ENCODE assay signal across 24 cellular contexts in genomic region chr10:132341781-132342180, GRCh38. TPM values are rescaled to one million over a fixed set of nuclear protein-coding genes. Genes with fewer than 3 reads are reported as not detected.
DNase-seq lines count a peak whose midpoint lies in the region; ATAC-seq and TF ChIP-seq lines count a peak whose summit lies in the region.
"Had no signal": no experiment of that assay in that cellular context is flagged by ENCODE, and none has a peak within 500 bp of the region (broad histone marks: within the 10 kb centered on the region; RNA-seq: fewer than 3 reads in every experiment).

No MANE protein-coding gene starts in this region.

- H3K79me2 ChIP-seq in OCI-LY7 (ENCODE audit: insufficient read depth, low read depth, low read length), result no peaks in the 10 kb centered on the region

- WGBS in spleen, 5 donors, result 75 to 91% (median 83%) methylated on average over 4 of the region's 4 CpGs
- WGBS in esophagus squamous epithelium, 2 donors, result 87 to 92% methylated on average over 4 of the region's 4 CpGs
- WGBS in thyroid gland, 2 donors, result 93 to 96% methylated on average over 4 of the region's 4 CpGs

- H3K4me3 ChIP-seq in BLaER1 (no peak overlapping the region), OCI-LY7 (ENCODE audit: low read depth, low read length, poor library complexity, severe bottlenecking) (no peak overlapping the region), spleen (no peak overlapping the region), esophagus squamous epithelium (no peak overlapping the region), thyroid gland (replicated peaks in 1 of 3) (no peak overlapping the region)
- H3K4me3 ChIP-seq in BLaER1 treated with 17β-estradiol and CSF1 and Interleukin-3, amounts not matched to agents 10 nM and 100 nM, result no peak overlapping the region
- H3K4me3 ChIP-seq: GM12878 had no signal

- intact Hi-C loops in OCI-LY7 (cut with micrococcal nuclease; ENCODE audit: unreplicated experiment) (no loop called here), spleen (cut with DNase I; ENCODE audit: low total_unique reads) (no loop called here), esophagus squamous epithelium (cut with DNase I) (no loop called here), thyroid gland (cut with DNase I) (no loop called here)

- TF ChIP-seq POLR2A in spleen (IDR thresholded peaks at IDR 0.05) (no peak), esophagus squamous epithelium (IDR thresholded peaks at IDR 0.05) (no peak), thyroid gland (IDR thresholded peaks at IDR 0.05) (no peak)

- H3K27ac ChIP-seq in BLaER1, result no peak overlapping the region
- no peak overlapping the region for H3K27ac ChIP-seq in BLaER1 treated with 17β-estradiol and CSF1 and Interleukin-3, amounts not matched to agents 10 nM and 100 nM
- H3K27ac ChIP-seq in OCI-LY7 (ENCODE audit: low read depth, low read length, poor library complexity, severe bottlenecking), result peak overlapping the region; percentile 42
- no peak overlapping the region for H3K27ac ChIP-seq in spleen
- H3K27ac ChIP-seq in esophagus squamous epithelium, result no peak overlapping the region
- H3K27ac ChIP-seq in thyroid gland, result no peak overlapping the region

- H3K9me3 ChIP-seq in BLaER1 (peaks cover 10% of the 10 kb centered on the region), OCI-LY7 (ENCODE audit: low read length) (no peaks in the 10 kb centered on the region), spleen (peaks cover 0 to 5% (median 0%) of the 10 kb centered on the region in 8 donors), esophagus squamous epithelium (no peaks in the 10 kb centered on the region), thyroid gland (no peaks in the 10 kb centered on the region)
- H3K9me3 ChIP-seq in BLaER1 treated with 17β-estradiol and CSF1 and Interleukin-3, amounts not matched to agents 10 nM and 100 nM (replicated peaks in 1 of 11), result peaks cover 8 to 20% (median 12%) of the 10 kb centered on the region in 11 experiments
- H3K9me3 ChIP-seq: BE2C had no signal

- POLR2A ChIA-PET in OCI-LY7 (lab: Charles Lee), result no interaction called here

- TF ChIP-seq CTCF in OCI-LY7 (conservative IDR thresholded peaks at IDR 0.05; ENCODE audit: low read length) (no peak), spleen (IDR thresholded peaks at IDR 0.05 in 8 of 11, conservative IDR thresholded peaks at IDR 0.05 in 3 of 11) (no peak), esophagus squamous epithelium (IDR thresholded peaks at IDR 0.05) (no peak), thyroid gland (IDR thresholded peaks at IDR 0.05) (no peak)

- H3K36me3 ChIP-seq in BLaER1 (peaks cover 38% of the 10 kb centered on the region), OCI-LY7 (ENCODE audit: insufficient read depth, low read length) (peaks cover 8% of the 10 kb centered on the region), spleen (peaks cover 0 to 56% (median 17%) of the 10 kb centered on the region in 6 donors), esophagus squamous epithelium (peaks cover 0 to 58% (median 0%) of the 10 kb centered on the region in 3 donors), thyroid gland (peaks cover 8 to 9% of the 10 kb centered on the region in 2 donors)
- H3K36me3 ChIP-seq in BLaER1 treated with 17β-estradiol and CSF1 and Interleukin-3, amounts not matched to agents 10 nM and 100 nM, result peaks cover 0 to 68% (median 44%) of the 10 kb centered on the region in 11 experiments; a peak in 17 of 22 replicates
- H3K36me3 ChIP-seq: BE2C had no signal

- peaks cover 36% of the 10 kb centered on the region for H3K4me1 ChIP-seq in BLaER1
- H3K4me1 ChIP-seq in BLaER1 treated with 17β-estradiol and CSF1 and Interleukin-3, amounts not matched to agents 10 nM and 100 nM, result peaks cover 0 to 32% (median 22%) of the 10 kb centered on the region in 10 experiments; a peak in 16 of 20 replicates
- peaks cover 26% of the 10 kb centered on the region for H3K4me1 ChIP-seq in OCI-LY7 (ENCODE audit: insufficient read depth, low read length, poor library complexity, severe bottlenecking)
- H3K4me1 ChIP-seq in spleen, result peaks cover 0 to 32% (median 9%) of the 10 kb centered on the region in 6 donors
- no peaks in the 10 kb centered on the region for H3K4me1 ChIP-seq in esophagus squamous epithelium
- H3K4me1 ChIP-seq in thyroid gland, result no peaks in the 10 kb centered on the region
- H3K4me1 ChIP-seq: BE2C had no signal

- H3K27me3 ChIP-seq in BLaER1 (no peaks in the 10 kb centered on the region), spleen (replicated peaks in 1 of 7) (no peaks in the 10 kb centered on the region), esophagus squamous epithelium (no peaks in the 10 kb centered on the region), thyroid gland (no peaks in the 10 kb centered on the region)
- no peaks in the 10 kb centered on the region; a peak in 1 of 22 replicates for H3K27me3 ChIP-seq in BLaER1 treated with 17β-estradiol and CSF1 and Interleukin-3, amounts not matched to agents 10 nM and 100 nM
- H3K27me3 ChIP-seq: BE2C had no signal

- no peak overlapping the region for H3K9ac ChIP-seq in BLaER1
- H3K9ac ChIP-seq in BLaER1 treated with 17β-estradiol and CSF1 and Interleukin-3, amounts not matched to agents 10 nM and 100 nM, result no peak overlapping the region

- no peaks in the 10 kb centered on the region for H3K9me2 ChIP-seq in OCI-LY7 (ENCODE audit: insufficient read depth, low read length)

- no peak overlapping the region for H2AFZ ChIP-seq in OCI-LY7 (ENCODE audit: low read length)

- no peak for ATAC-seq in GM19467 (IDR thresholded peaks at IDR 0.05; ENCODE audit: unreplicated experiment)
- ATAC-seq: GM12878 had no signal

- no TSS peak for BruUV-seq in OCI-LY7 (replicated peaks; lab: Mats Ljungman, UMichigan)

- DNase-seq in OCI-LY7 (ENCODE audit: low spot score) (no peak), spleen (peak; percentile 29), esophagus squamous epithelium (lab: John Stamatoyannopoulos, UW) (no peak), dermis blood vessel endothelial cell (no peak), thyroid gland (no peak)
- DNase-seq: 8988T; ACHN; BE2C; C1 segment of cervical spinal cord; CD4-positive, alpha-beta memory T cell; CD4-positive, CD25-positive, alpha-beta regulatory T cell; CD8-positive, alpha-beta memory T cell; COR-L47; DMS 273 treated with DMSO at 0.1 percent for 48 hours; DMS153; DMS53; DMS79; DND-41; EL; GDM1 had no signal

- H3K4me2 ChIP-seq in BLaER1 (peak overlapping the region; percentile 62), OCI-LY7 (ENCODE audit: low read length) (peak overlapping the region; percentile 17; the same call in 1 of the 2 replicates)
- H3K4me2 ChIP-seq in BLaER1 treated with 17β-estradiol and CSF1 and Interleukin-3, amounts not matched to agents 10 nM and 100 nM, result peak overlapping the region in 8 of 11 experiments; percentile 29 to 84 (median 52); a peak in 16 of 22 replicates

- H4K20me1 ChIP-seq in BLaER1, result no peaks in the 10 kb centered on the region
- H4K20me1 ChIP-seq in BLaER1 treated with 17β-estradiol and CSF1 and Interleukin-3, amounts not matched to agents 10 nM and 100 nM, result no peaks in the 10 kb centered on the region
- H4K20me1 ChIP-seq in OCI-LY7 (ENCODE audit: insufficient read depth, low read length), result no peaks in the 10 kb centered on the region

- CTCF ChIA-PET in OCI-LY7 (lab: Charles Lee; ENCODE audit: unreplicated experiment), result no interaction called here

RNA-seq across cellular contexts. Expression of gene LRRC27, which starts 9.8 kb away (rescaled TPM):
- 10.0 and 13.0 TPM in 2 replicates for total RNA-seq in OCI-LY7 (2014; rRNA removed; shearing (Covaris generic))
- total RNA-seq in OCI-LY7 (2022) (16.1 and 17.3 TPM in 2 replicates), spleen (10 to 100 TPM; 11.9 to 29.9 (median 19.4) TPM), esophagus squamous epithelium (1 to 10 TPM; 1.5 to 5.3 (median 2.4) TPM), dermis blood vessel endothelial cell (6.0 and 10.9 TPM in 2 replicates), thyroid gland (10 to 100 TPM; 14.0 to 24.4 (median 19.4) TPM)
- polyA plus RNA-seq in spleen, result 10 to 100 TPM in 1 of 3 donors, 1 to 10 TPM in 2; 6.1 to 13.0 (median 8.5) TPM

RNA-seq across cellular contexts. Expression of gene STK32C, which starts 34.0 kb away (rescaled TPM):
- 13.1 and 16.8 TPM in 2 replicates for total RNA-seq in OCI-LY7 (2014; rRNA removed; shearing (Covaris generic))
- total RNA-seq in OCI-LY7 (2022), result 30.4 and 32.4 TPM in 2 replicates
- 10 to 100 TPM in 6 of 7 donors, 1 to 10 TPM in 1; 9.6 to 27.8 (median 15.4) TPM for total RNA-seq in spleen
- 10 to 100 TPM; 13.2 to 23.8 (median 16.0) TPM for polyA plus RNA-seq in spleen
- 1 to 10 TPM; 2.3 to 5.5 (median 2.6) TPM for total RNA-seq in esophagus squamous epithelium
- total RNA-seq in dermis blood vessel endothelial cell, result 6.1 and 8.8 TPM in 2 replicates
- total RNA-seq in thyroid gland, result 1 to 10 TPM; 3.3 to 5.7 (median 3.5) TPM

RNA-seq across cellular contexts. Expression of gene PWWP2B, which starts 55.2 kb away (rescaled TPM):
- total RNA-seq in OCI-LY7 (2014; rRNA removed; shearing (Covaris generic)), result 4.6 and 5.9 TPM in 2 replicates
- 9.4 and 10.6 TPM in 2 replicates for total RNA-seq in OCI-LY7 (2022)
- 10 to 100 TPM; 24.8 to 41.7 (median 28.1) TPM for total RNA-seq in spleen
- 10 to 100 TPM; 22.5 to 50.0 (median 27.8) TPM for polyA plus RNA-seq in spleen
- total RNA-seq in esophagus squamous epithelium, result 10 to 100 TPM; 14.9 to 27.3 (median 16.7) TPM
- 15.1 and 16.3 TPM in 2 replicates for total RNA-seq in dermis blood vessel endothelial cell
- total RNA-seq in thyroid gland, result 10 to 100 TPM; 14.5 to 35.4 (median 27.3) TPM
